28 cellular contexts compared by ENCODE assay signal in genomic region chr2:226366920-226367319, GRCh38.
"Had no signal": no experiment of that assay in that cellular context is flagged by ENCODE, and none has a peak within 500 bp of the region (broad histone marks: within the 10 kb centered on the region; RNA-seq: fewer than 3 reads in every experiment).

No MANE protein-coding gene starts in this region.

- H3K9ac ChIP-seq: neural progenitor cell had no signal

- H3K4me2 ChIP-seq: neural progenitor cell had no signal

- H3K27me3 ChIP-seq: esophagus squamous epithelium, left lung, neural progenitor cell, tibial nerve, upper lobe of left lung had no signal

- H3K4me1 ChIP-seq: left lung, prostate gland, tibial nerve, upper lobe of left lung had no signal

- H3K27ac ChIP-seq: coronary artery, esophagus squamous epithelium, left lung, neural progenitor cell, prostate gland, thoracic aorta, tibial nerve, upper lobe of left lung had no signal

- H3K4me3 ChIP-seq: coronary artery, esophagus squamous epithelium, left lung, mucosa of descending colon, neural progenitor cell, prostate gland, thoracic aorta, tibial nerve, upper lobe of left lung had no signal

- H3K27ac Mint-ChIP-seq: immature natural killer cell; mesothelial cell of epicardium; naive B cell; natural killer cell treated with Interleukin-12 subunit alpha and Interleukin-12 subunit beta and Interleukin-15 and Interleukin-18, amount 100 ng/mL, for 72 hours; neural progenitor cell; stimulated activated naive B cell treated with anti-CD40 and anti-IgM and Interleukin-4, amounts not matched to agents 10 μg/mL and 1 μg/mL and 100 μg/mL, for 72 hours; stimulated activated naive CD8-positive, alpha-beta T cell treated with anti-CD3 and anti-CD28 coated beads, Interleukin-15, Interleukin-2, amounts not matched to agents 100 ng/mL and 50 ng/mL, for 24 hours had no signal

- H3K9me3 ChIP-seq: esophagus squamous epithelium, left lung, mucosa of descending colon, prostate gland, thoracic aorta, tibial nerve, upper lobe of left lung had no signal

- H3K36me3 Mint-ChIP-seq: immature natural killer cell; mesothelial cell of epicardium; natural killer cell treated with Interleukin-12 subunit alpha and Interleukin-12 subunit beta and Interleukin-15 and Interleukin-18, amount 100 ng/mL, for 72 hours; neural progenitor cell; stimulated activated naive B cell treated with anti-CD40 and anti-IgM and Interleukin-4, amounts not matched to agents 10 μg/mL and 1 μg/mL and 100 μg/mL, for 72 hours had no signal

- H3K36me3 ChIP-seq: esophagus squamous epithelium, left lung, neural progenitor cell, prostate gland, thoracic aorta, tibial nerve, upper lobe of left lung had no signal

- H3K4me1 Mint-ChIP-seq: immature natural killer cell; stimulated activated naive B cell treated with anti-CD40 and anti-IgM and Interleukin-4, amounts not matched to agents 10 μg/mL and 1 μg/mL and 100 μg/mL, for 72 hours had no signal

- H3K9me3 Mint-ChIP-seq: stimulated activated naive CD8-positive, alpha-beta T cell treated with anti-CD3 and anti-CD28 coated beads, Interleukin-15, Interleukin-2, amounts not matched to agents 100 ng/mL and 50 ng/mL, for 24 hours had no signal

- DNase-seq: dermis blood vessel endothelial cell; effector memory CD4-positive, alpha-beta T cell; erythroblast; esophagus squamous epithelium; foreskin melanocyte; hypothalamus; immature natural killer cell; islet precursor cell; left cardiac atrium; left lung; mesenchymal stem cell; mucosa of descending colon; naive B cell; nucleus accumbens; right cardiac atrium; small intestine; stimulated activated CD4-positive, alpha-beta T cell treated with anti-CD3 and anti-CD28 coated beads, Interleukin-15, amount 100 ng/mL, for 24 hours; stimulated activated CD4-positive, alpha-beta T cell treated with anti-CD3 and anti-CD28 coated beads, Interleukin-2, amount 100 ng/mL, for 48 hours; stimulated activated naive B cell treated with anti-CD40 and anti-IgM and Interleukin-4, amounts not matched to agents 10 μg/mL and 1 μg/mL and 100 μg/mL, for 72 hours; upper lobe of left lung had no signal

- H3K4me3 Mint-ChIP-seq: immature natural killer cell; mesothelial cell of epicardium; naive B cell; natural killer cell treated with Interleukin-12 subunit alpha and Interleukin-12 subunit beta and Interleukin-15 and Interleukin-18, amount 100 ng/mL, for 72 hours; neural progenitor cell; stimulated activated naive B cell treated with anti-CD40 and anti-IgM and Interleukin-4, amounts not matched to agents 10 μg/mL and 1 μg/mL and 100 μg/mL, for 72 hours; stimulated activated naive CD8-positive, alpha-beta T cell treated with anti-CD3 and anti-CD28 coated beads, Interleukin-15, Interleukin-2, amounts not matched to agents 100 ng/mL and 50 ng/mL, for 24 hours had no signal
